Comparison of ENCODE assay signal across 14 cellular contexts in genomic region chr3:127712881-127713771, GRCh38. TPM values are rescaled to one million over a fixed set of nuclear protein-coding genes. Genes with fewer than 3 reads are reported as not detected.
A peak's percentile ranks its signal among the peaks of the same experiment; 100 is the strongest.
DNase-seq lines count a peak whose midpoint lies in the region; ATAC-seq and TF ChIP-seq lines count a peak whose summit lies in the region.
"Had no signal": no experiment of that assay in that cellular context is flagged by ENCODE, and none has a peak within 500 bp of the region (broad histone marks: within the 10 kb centered on the region; RNA-seq: fewer than 3 reads in every experiment).

No MANE protein-coding gene starts in this region.

- H3K9me3 ChIP-seq in lung (ENCODE audit: control insufficient read depth in 2 of 2, insufficient read depth in 1 of 2, low read length in 1 of 2): no peaks in the 10 kb centered on the region
- no peaks in the 10 kb centered on the region for H3K9me3 ChIP-seq in thyroid gland
- no peaks in the 10 kb centered on the region for H3K9me3 ChIP-seq in HAP-1

- in situ Hi-C loops in HAP-1 (cut with MboI; ENCODE audit: low sequenced_read_pairs): no loop called here

- H3K36me3 ChIP-seq in lung (ENCODE audit: control insufficient read depth in 2 of 2, insufficient read depth in 2 of 2, low read length in 2 of 2) (no peaks in the 10 kb centered on the region), thyroid gland (no peaks in the 10 kb centered on the region), HAP-1 (replicated peaks) (no peaks in the 10 kb centered on the region)

- TF ChIP-seq POLR2A in thyroid gland (IDR thresholded peaks at IDR 0.05): no peak

- DNase-seq in NCI-H82 (lab: John Stamatoyannopoulos, UW): peak; percentile 39
- no peak for DNase-seq in NCI-H82 treated with DMSO at 0.1 percent for 48 hours (lab: John Stamatoyannopoulos, UW; ENCODE audit: unreplicated experiment)
- no peak for DNase-seq in lung (ENCODE audit: low spot score)
- no peak for DNase-seq in thyroid gland
- no peak for DNase-seq in activated gamma-delta T cell treated with Interleukin-2 at 50 U/mL for 16 hours
- DNase-seq in HAP-1 (ENCODE audit: low spot score in 2 of 2): no peak
- DNase-seq in GM03348 (ENCODE audit: low spot score): no peak
- DNase-seq: activated CD4-positive, alpha-beta T cell treated with anti-CD3 and anti-CD28 coated beads for 1 hour; activated CD8-positive, alpha-beta memory T cell treated with anti-CD3 and anti-CD28 coated beads, Interleukin-2, amount 50 U/mL, for 4 hours; activated naive CD8-positive, alpha-beta T cell treated with anti-CD3 and anti-CD28 coated beads, Interleukin-2, amount 10 ng/mL, durations not matched to agents 7 days and 5 days; KBM-7; NCI-H1436 treated with DMSO at 0.1 percent for 48 hours; NCI-H748 treated with DMSO at 0.1 percent for 48 hours had no signal

- no peak for ATAC-seq in lung (ENCODE audit: insufficient read depth, low FRiP score)

- H3K27ac ChIP-seq in cingulate gyrus (ENCODE audit: low read depth, low read length) (peak overlapping the region; percentile 21), lung (ENCODE audit: low read depth in 1 of 2, low read length in 1 of 2) (peak overlapping the region; percentile 50 to 54), thyroid gland (peak overlapping the region in 2 of 3 donors; percentile 5 to 28)

- 83 to 84% methylated on average over 9 of the region's 9 CpGs for WGBS in lung, 2 donors
- 81 to 86% methylated on average over 5 of the region's 9 CpGs for WGBS in thyroid gland, 2 donors

- no peaks in the 10 kb centered on the region for H3K27me3 ChIP-seq in lung (ENCODE audit: control insufficient read depth, insufficient read depth)
- H3K27me3 ChIP-seq in thyroid gland: no peaks in the 10 kb centered on the region
- peaks cover 6% of the 10 kb centered on the region; the same call in 1 of the 2 replicates for H3K27me3 ChIP-seq in HAP-1 (ENCODE audit: low read depth)

- H3K4me3 ChIP-seq in lung: no peak overlapping the region
- no peak overlapping the region for H3K4me3 ChIP-seq in thyroid gland (replicated peaks in 1 of 3)
- H3K4me3 ChIP-seq in HAP-1: no peak overlapping the region

- intact Hi-C loops in thyroid gland (cut with DNase I): no loop called here

- H3K4me1 ChIP-seq in lung (ENCODE audit: control insufficient read depth in 2 of 2, insufficient read depth in 2 of 2, low read length in 2 of 2) (peaks cover 4 to 16% of the 10 kb centered on the region in 2 donors), thyroid gland (peaks cover 0 to 8% of the 10 kb centered on the region in 2 donors), HAP-1 (no peaks in the 10 kb centered on the region)

- no peak for TF ChIP-seq CTCF in lung (IDR thresholded peaks at IDR 0.05; ENCODE audit: control extremely low read depth, extremely low read depth)
- no peak for TF ChIP-seq CTCF in thyroid gland (IDR thresholded peaks at IDR 0.05)

RNA-seq across cellular contexts. Expression of gene ABTB1, which starts 40.4 kb away (rescaled TPM):
- total RNA-seq in lung (10 to 100 TPM; 46.0 to 51.2 TPM), thyroid gland (10 to 100 TPM; 18.9 to 29.1 (median 24.4) TPM)
- 100 to 1,000 TPM in 1 of 2 donors, 10 to 100 TPM in 1; 30.7 to 102 TPM for polyA plus RNA-seq in lung
